Comparison of ENCODE assay signal across 1 cellular context in the genomic region with DNA sequence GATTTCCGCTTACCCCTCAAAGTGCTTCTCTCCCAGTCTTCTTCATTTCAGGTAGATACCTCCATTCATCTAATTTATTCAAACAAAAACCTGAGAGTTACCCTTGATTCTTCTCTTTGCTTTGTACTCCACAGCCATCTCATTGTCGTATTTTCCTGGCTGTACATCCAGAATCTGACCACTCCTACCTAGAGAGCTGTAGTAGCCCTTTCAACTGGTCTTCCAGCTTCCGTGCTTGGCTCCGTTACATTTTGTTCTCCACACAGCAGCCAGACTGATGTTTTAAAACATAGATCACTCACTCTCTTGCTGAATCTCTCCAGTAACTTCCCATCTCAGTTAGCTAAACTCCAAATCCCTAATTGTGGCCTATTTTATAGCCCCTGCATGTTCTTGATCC.
TF ChIP-seq lines count a peak whose summit lies in the region.

No MANE protein-coding gene starts in this region.

TF ChIP-seq in GM12878, 131 proteins besides CTCF, POLR2A, EP300 and RAD21:
- TF ChIP-seq, protein P1, sequence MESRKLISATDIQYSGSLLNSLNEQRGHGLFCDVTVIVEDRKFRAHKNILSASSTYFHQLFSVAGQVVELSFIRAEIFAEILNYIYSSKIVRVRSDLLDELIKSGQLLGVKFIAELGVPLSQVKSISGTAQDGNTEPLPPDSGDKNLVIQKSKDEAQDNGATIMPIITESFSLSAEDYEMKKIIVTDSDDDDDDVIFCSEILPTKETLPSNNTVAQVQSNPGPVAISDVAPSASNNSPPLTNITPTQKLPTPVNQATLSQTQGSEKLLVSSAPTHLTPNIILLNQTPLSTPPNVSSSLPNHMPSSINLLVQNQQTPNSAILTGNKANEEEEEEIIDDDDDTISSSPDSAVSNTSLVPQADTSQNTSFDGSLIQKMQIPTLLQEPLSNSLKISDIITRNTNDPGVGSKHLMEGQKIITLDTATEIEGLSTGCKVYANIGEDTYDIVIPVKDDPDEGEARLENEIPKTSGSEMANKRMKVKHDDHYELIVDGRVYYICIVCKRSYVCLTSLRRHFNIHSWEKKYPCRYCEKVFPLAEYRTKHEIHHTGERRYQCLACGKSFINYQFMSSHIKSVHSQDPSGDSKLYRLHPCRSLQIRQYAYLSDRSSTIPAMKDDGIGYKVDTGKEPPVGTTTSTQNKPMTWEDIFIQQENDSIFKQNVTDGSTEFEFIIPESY (IDR thresholded peaks at IDR 0.05) = no peak
- TF ChIP-seq CREB1 (IDR thresholded peaks at IDR 0.05; ENCODE audit: low read depth) (no peak), SMC3 (IDR thresholded peaks at IDR 0.05; ENCODE audit: borderline replicate concordance, low read length) (no peak), SMAD5 (IDR thresholded peaks at IDR 0.05; ENCODE audit: low read depth) (no peak), LARP7 (IDR thresholded peaks at IDR 0.05) (no peak), ATF7 (IDR thresholded peaks at IDR 0.05; ENCODE audit: low read depth) (no peak), FOXK2 (IDR thresholded peaks at IDR 0.05) (no peak), ASH2L (IDR thresholded peaks at IDR 0.05; ENCODE audit: borderline replicate concordance, low read depth) (no peak), SUPT20H (IDR thresholded peaks at IDR 0.05; ENCODE audit: borderline replicate concordance, control insufficient read depth, low read depth, low read length) (no peak), JUNB (IDR thresholded peaks at IDR 0.05) (no peak), NR2C2 (IDR thresholded peaks at IDR 0.05; ENCODE audit: borderline replicate concordance, control insufficient read depth, insufficient read length, low read depth) (no peak), SMAD1 (IDR thresholded peaks at IDR 0.05; ENCODE audit: low read depth, partially characterized antibody) (no peak), SP1 (IDR thresholded peaks at IDR 0.05; ENCODE audit: low read depth, low read length) (no peak), ZNF622 (IDR thresholded peaks at IDR 0.05) (no peak), ZBED1 (IDR thresholded peaks at IDR 0.05; ENCODE audit: borderline replicate concordance) (no peak)
- TF ChIP-seq, protein P2, sequence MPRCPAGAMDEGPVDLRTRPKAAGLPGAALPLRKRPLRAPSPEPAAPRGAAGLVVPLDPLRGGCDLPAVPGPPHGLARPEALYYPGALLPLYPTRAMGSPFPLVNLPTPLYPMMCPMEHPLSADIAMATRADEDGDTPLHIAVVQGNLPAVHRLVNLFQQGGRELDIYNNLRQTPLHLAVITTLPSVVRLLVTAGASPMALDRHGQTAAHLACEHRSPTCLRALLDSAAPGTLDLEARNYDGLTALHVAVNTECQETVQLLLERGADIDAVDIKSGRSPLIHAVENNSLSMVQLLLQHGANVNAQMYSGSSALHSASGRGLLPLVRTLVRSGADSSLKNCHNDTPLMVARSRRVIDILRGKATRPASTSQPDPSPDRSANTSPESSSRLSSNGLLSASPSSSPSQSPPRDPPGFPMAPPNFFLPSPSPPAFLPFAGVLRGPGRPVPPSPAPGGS (IDR thresholded peaks at IDR 0.05; ENCODE audit: borderline replicate concordance, insufficient read depth, low read depth, low read length, poor library complexity, severe bottlenecking) = no peak
- TF ChIP-seq, protein P3, sequence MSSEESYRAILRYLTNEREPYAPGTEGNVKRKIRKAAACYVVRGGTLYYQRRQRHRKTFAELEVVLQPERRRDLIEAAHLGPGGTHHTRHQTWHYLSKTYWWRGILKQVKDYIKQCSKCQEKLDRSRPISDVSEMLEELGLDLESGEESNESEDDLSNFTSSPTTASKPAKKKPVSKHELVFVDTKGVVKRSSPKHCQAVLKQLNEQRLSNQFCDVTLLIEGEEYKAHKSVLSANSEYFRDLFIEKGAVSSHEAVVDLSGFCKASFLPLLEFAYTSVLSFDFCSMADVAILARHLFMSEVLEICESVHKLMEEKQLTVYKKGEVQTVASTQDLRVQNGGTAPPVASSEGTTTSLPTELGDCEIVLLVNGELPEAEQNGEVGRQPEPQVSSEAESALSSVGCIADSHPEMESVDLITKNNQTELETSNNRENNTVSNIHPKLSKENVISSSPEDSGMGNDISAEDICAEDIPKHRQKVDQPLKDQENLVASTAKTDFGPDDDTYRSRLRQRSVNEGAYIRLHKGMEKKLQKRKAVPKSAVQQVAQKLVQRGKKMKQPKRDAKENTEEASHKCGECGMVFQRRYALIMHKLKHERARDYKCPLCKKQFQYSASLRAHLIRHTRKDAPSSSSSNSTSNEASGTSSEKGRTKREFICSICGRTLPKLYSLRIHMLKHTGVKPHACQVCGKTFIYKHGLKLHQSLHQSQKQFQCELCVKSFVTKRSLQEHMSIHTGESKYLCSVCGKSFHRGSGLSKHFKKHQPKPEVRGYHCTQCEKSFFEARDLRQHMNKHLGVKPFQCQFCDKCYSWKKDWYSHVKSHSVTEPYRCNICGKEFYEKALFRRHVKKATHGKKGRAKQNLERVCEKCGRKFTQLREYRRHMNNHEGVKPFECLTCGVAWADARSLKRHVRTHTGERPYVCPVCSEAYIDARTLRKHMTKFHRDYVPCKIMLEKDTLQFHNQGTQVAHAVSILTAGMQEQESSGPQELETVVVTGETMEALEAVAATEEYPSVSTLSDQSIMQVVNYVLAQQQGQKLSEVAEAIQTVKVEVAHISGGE (CRISPR knock-in tag; IDR thresholded peaks at IDR 0.05) = no peak
- TF ChIP-seq, protein P4, sequence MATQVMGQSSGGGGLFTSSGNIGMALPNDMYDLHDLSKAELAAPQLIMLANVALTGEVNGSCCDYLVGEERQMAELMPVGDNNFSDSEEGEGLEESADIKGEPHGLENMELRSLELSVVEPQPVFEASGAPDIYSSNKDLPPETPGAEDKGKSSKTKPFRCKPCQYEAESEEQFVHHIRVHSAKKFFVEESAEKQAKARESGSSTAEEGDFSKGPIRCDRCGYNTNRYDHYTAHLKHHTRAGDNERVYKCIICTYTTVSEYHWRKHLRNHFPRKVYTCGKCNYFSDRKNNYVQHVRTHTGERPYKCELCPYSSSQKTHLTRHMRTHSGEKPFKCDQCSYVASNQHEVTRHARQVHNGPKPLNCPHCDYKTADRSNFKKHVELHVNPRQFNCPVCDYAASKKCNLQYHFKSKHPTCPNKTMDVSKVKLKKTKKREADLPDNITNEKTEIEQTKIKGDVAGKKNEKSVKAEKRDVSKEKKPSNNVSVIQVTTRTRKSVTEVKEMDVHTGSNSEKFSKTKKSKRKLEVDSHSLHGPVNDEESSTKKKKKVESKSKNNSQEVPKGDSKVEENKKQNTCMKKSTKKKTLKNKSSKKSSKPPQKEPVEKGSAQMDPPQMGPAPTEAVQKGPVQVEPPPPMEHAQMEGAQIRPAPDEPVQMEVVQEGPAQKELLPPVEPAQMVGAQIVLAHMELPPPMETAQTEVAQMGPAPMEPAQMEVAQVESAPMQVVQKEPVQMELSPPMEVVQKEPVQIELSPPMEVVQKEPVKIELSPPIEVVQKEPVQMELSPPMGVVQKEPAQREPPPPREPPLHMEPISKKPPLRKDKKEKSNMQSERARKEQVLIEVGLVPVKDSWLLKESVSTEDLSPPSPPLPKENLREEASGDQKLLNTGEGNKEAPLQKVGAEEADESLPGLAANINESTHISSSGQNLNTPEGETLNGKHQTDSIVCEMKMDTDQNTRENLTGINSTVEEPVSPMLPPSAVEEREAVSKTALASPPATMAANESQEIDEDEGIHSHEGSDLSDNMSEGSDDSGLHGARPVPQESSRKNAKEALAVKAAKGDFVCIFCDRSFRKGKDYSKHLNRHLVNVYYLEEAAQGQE (IDR thresholded peaks at IDR 0.05; ENCODE audit: low read depth, low read length) = no peak
- TF ChIP-seq, protein P5, sequence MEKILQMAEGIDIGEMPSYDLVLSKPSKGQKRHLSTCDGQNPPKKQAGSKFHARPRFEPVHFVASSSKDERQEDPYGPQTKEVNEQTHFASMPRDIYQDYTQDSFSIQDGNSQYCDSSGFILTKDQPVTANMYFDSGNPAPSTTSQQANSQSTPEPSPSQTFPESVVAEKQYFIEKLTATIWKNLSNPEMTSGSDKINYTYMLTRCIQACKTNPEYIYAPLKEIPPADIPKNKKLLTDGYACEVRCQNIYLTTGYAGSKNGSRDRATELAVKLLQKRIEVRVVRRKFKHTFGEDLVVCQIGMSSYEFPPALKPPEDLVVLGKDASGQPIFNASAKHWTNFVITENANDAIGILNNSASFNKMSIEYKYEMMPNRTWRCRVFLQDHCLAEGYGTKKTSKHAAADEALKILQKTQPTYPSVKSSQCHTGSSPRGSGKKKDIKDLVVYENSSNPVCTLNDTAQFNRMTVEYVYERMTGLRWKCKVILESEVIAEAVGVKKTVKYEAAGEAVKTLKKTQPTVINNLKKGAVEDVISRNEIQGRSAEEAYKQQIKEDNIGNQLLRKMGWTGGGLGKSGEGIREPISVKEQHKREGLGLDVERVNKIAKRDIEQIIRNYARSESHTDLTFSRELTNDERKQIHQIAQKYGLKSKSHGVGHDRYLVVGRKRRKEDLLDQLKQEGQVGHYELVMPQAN (conservative IDR thresholded peaks at IDR 0.05) = no peak
